Comparison of ENCODE assay signal across 20 cellular contexts in genomic region chr9:95447660-95448420, GRCh38.
DNase-seq lines count a peak whose midpoint lies in the region; ATAC-seq and TF ChIP-seq lines count a peak whose summit lies in the region.
"Had no signal": no experiment of that assay in that cellular context is flagged by ENCODE, and none has a peak within 500 bp of the region (broad histone marks: within the 10 kb centered on the region; RNA-seq: fewer than 3 reads in every experiment).

No MANE protein-coding gene starts in this region.

- no peak for TF ChIP-seq CTCF in WTC11 (IDR thresholded peaks at IDR 0.05)
- TF ChIP-seq CTCF in stomach (IDR thresholded peaks at IDR 0.05), result no peak

- peaks cover 51% of the 10 kb centered on the region for H3K4me1 Mint-ChIP-seq in WTC11

- H2AFZ ChIP-seq in Karpas-422 (ENCODE audit: low read length), result no peak overlapping the region

- intact Hi-C loops in stomach (cut with DNase I; ENCODE audit: low total_unique reads), result no loop called here

- no peak overlapping the region for H3K4me2 ChIP-seq in Karpas-422 (ENCODE audit: low read depth, low read length, poor library complexity, severe bottlenecking)

- peak; percentile 79 for ATAC-seq in WTC11
- ATAC-seq in GM21390 (IDR thresholded peaks at IDR 0.05; ENCODE audit: unreplicated experiment), result no peak
- ATAC-seq: activated naive CD8-positive, alpha-beta T cell treated with anti-CD3 and anti-CD28 coated beads, Interleukin-2, amount 50 U/mL, for 24 hours; pancreas had no signal

- no peaks in the 10 kb centered on the region for H3K27me3 ChIP-seq in HUES6 (ENCODE audit: control insufficient read depth, insufficient read depth, low read length)
- H3K27me3 ChIP-seq in stomach, result no peaks in the 10 kb centered on the region
- no peaks in the 10 kb centered on the region for H3K27me3 ChIP-seq in Karpas-422 (ENCODE audit: low read length)
- H3K27me3 ChIP-seq: pancreas, testis had no signal

- H3K79me2 ChIP-seq in Karpas-422 (ENCODE audit: low read length), result no peaks in the 10 kb centered on the region

- H3K9me3 Mint-ChIP-seq in WTC11, result no peaks in the 10 kb centered on the region
- H3K9me3 Mint-ChIP-seq: activated CD4-positive, alpha-beta memory T cell treated with anti-CD3 and anti-CD28 coated beads for 36 hours; activated naive CD8-positive, alpha-beta T cell treated with anti-CD3 and anti-CD28 coated beads, Interleukin-2, amount 50 U/mL, for 24 hours; activated T-helper 1 cell treated with anti-CD3 and anti-CD28 coated beads, Interleukin-12 subunit alpha, Interleukin-12 subunit beta, Interleukin-2, Interleukin-4 antibody, amounts not matched to agents 30 ng/mL and 10 ng/mL and 1 ng/mL, durations not matched to agents 14 hours and 24 hours and 36 hours had no signal

- H3K36me3 ChIP-seq in HUES6 (ENCODE audit: control insufficient read depth, insufficient read depth, low read length) (peaks cover 75% of the 10 kb centered on the region), stomach (peaks cover 48 to 89% (median 86%) of the 10 kb centered on the region in 4 donors), Karpas-422 (ENCODE audit: insufficient read depth, low read length) (no peaks in the 10 kb centered on the region)

- H3K27ac ChIP-seq in HUES6 (ENCODE audit: low read depth, low read length), result peak overlapping the region; percentile 63; the same call in 1 of the 2 replicates
- peak overlapping the region in 4 of 5 donors; percentile 16 to 66 (median 24) for H3K27ac ChIP-seq in stomach
- H3K27ac ChIP-seq in Karpas-422 (ENCODE audit: low read length), result no peak overlapping the region
- H3K27ac ChIP-seq: C4-2B, pancreas, VCaP had no signal

- DNase-seq in WTC11 (ENCODE audit: low spot score) (peak; percentile 69), iPS-NIHi11 (ENCODE audit: low spot score) (peak; percentile 73), stomach (no peak), OCI-M2 (lab: John Stamatoyannopoulos, UW; ENCODE audit: unreplicated experiment) (no peak), Karpas-422 (no peak)
- DNase-seq: activated CD4-positive, alpha-beta memory T cell treated with anti-CD3 and anti-CD28 coated beads for 36 hours; activated naive CD8-positive, alpha-beta T cell treated with anti-CD3 and anti-CD28 coated beads, Interleukin-2, amount 50 U/mL, for 24 hours; effector CD4-positive, alpha-beta T cell; HCEC 1CT; Kasumi-1; NCI-H1436 treated with DMSO at 0.1 percent for 48 hours; NCI-H2227 treated with DMSO at 0.1 percent for 48 hours; stimulated activated CD4-positive, alpha-beta T cell treated with anti-CD3 and anti-CD28 coated beads, Interleukin-4, amount 100 ng/mL, for 24 hours; testis had no signal

- no peak for TF ChIP-seq POLR2A in stomach (IDR thresholded peaks at IDR 0.05)

- peak overlapping the region; percentile 62; the same call in 1 of the 2 replicates for H3K27ac Mint-ChIP-seq in WTC11
- H3K27ac Mint-ChIP-seq: activated CD4-positive, alpha-beta memory T cell treated with anti-CD3 and anti-CD28 coated beads for 36 hours; activated naive CD8-positive, alpha-beta T cell treated with anti-CD3 and anti-CD28 coated beads, Interleukin-2, amount 50 U/mL, for 24 hours; activated T-helper 1 cell treated with anti-CD3 and anti-CD28 coated beads, Interleukin-12 subunit alpha, Interleukin-12 subunit beta, Interleukin-2, Interleukin-4 antibody, amounts not matched to agents 30 ng/mL and 10 ng/mL and 1 ng/mL, durations not matched to agents 14 hours and 24 hours and 36 hours had no signal

- no peaks in the 10 kb centered on the region for H4K20me1 ChIP-seq in Karpas-422 (ENCODE audit: insufficient read depth, low read depth, low read length)

- peak overlapping the region; percentile 64 for H3K9ac ChIP-seq in HUES6 (ENCODE audit: low read length)
- no peak overlapping the region for H3K9ac ChIP-seq in Karpas-422 (ENCODE audit: low read length)

- peaks cover 58% of the 10 kb centered on the region for H3K36me3 Mint-ChIP-seq in WTC11

- no peaks in the 10 kb centered on the region for H3K27me3 Mint-ChIP-seq in WTC11 (ENCODE audit: low read depth)
- H3K27me3 Mint-ChIP-seq: activated CD4-positive, alpha-beta memory T cell treated with anti-CD3 and anti-CD28 coated beads for 36 hours; activated naive CD8-positive, alpha-beta T cell treated with anti-CD3 and anti-CD28 coated beads, Interleukin-2, amount 50 U/mL, for 24 hours had no signal

- CTCF ChIA-PET in WTC11 (lab: Charles Lee), result interaction anchor here (1.4 to 1.7 kb wide), 2 partner anchors 15 to 112 kb away, joined by 4 to 5 read pairs; no protein-coding TSS in a partner anchor

- POLR2A ChIA-PET in WTC11 (lab: Charles Lee), result no interaction called here

- H3K4me3 ChIP-seq in HUES6 (ENCODE audit: low read depth, low read length), result no peak overlapping the region
- H3K4me3 ChIP-seq in stomach, result no peak overlapping the region
- no peak overlapping the region for H3K4me3 ChIP-seq in Karpas-422 (ENCODE audit: low read length)
- H3K4me3 ChIP-seq: pancreas, testis had no signal

- H3K9me3 ChIP-seq in HUES6 (ENCODE audit: control insufficient read depth, insufficient read depth, low read depth, low read length), result no peaks in the 10 kb centered on the region
- H3K9me3 ChIP-seq in stomach, result no peaks in the 10 kb centered on the region
- no peaks in the 10 kb centered on the region for H3K9me3 ChIP-seq in Karpas-422 (ENCODE audit: low read length)
- H3K9me3 ChIP-seq: pancreas, testis had no signal

- no peaks in the 10 kb centered on the region for H3K9me2 ChIP-seq in Karpas-422 (replicated peaks; ENCODE audit: insufficient read depth, low read length)

- WGBS in stomach, 5 donors, result 76 to 87% (median 82%) methylated on average over 23 of the region's 23 CpGs

- H3K4me3 Mint-ChIP-seq in WTC11, result no peak overlapping the region
- H3K4me3 Mint-ChIP-seq: activated CD4-positive, alpha-beta memory T cell treated with anti-CD3 and anti-CD28 coated beads for 36 hours; activated naive CD8-positive, alpha-beta T cell treated with anti-CD3 and anti-CD28 coated beads, Interleukin-2, amount 50 U/mL, for 24 hours; activated T-helper 1 cell treated with anti-CD3 and anti-CD28 coated beads, Interleukin-12 subunit alpha, Interleukin-12 subunit beta, Interleukin-2, Interleukin-4 antibody, amounts not matched to agents 30 ng/mL and 10 ng/mL and 1 ng/mL, durations not matched to agents 14 hours and 24 hours and 36 hours had no signal

- H3K4me1 ChIP-seq in HUES6 (ENCODE audit: control insufficient read depth, insufficient read depth, low read length) (peaks cover 51% of the 10 kb centered on the region), stomach (peaks cover 0 to 30% (median 1%) of the 10 kb centered on the region in 4 donors), Karpas-422 (ENCODE audit: low read length) (no peaks in the 10 kb centered on the region)
- H3K4me1 ChIP-seq: pancreas had no signal

- no peak for TF ChIP-seq EP300 in stomach (IDR thresholded peaks at IDR 0.05)

TF ChIP-seq in WTC11, 78 proteins besides CTCF, POLR2A, EP300 and RAD21 (continues in another document):
- TF ChIP-seq FOXJ3 (CRISPR knock-in tag; IDR thresholded peaks at IDR 0.05; ENCODE audit: borderline replicate concordance) (no peak), USF2 (CRISPR knock-in tag; IDR thresholded peaks at IDR 0.05) (no peak), EMX1 (CRISPR knock-in tag; IDR thresholded peaks at IDR 0.05) (no peak), MAX (CRISPR knock-in tag; IDR thresholded peaks at IDR 0.05) (0 out of 2 replicates have a peak, but pooled peaks have one; percentile 43), ETV6 (CRISPR knock-in tag; IDR thresholded peaks at IDR 0.05) (peak; percentile 87), SP1 (CRISPR knock-in tag; conservative IDR thresholded peaks at IDR 0.05) (peak; percentile 55), NR1H2 (CRISPR knock-in tag; IDR thresholded peaks at IDR 0.05) (no peak), STAT6 (CRISPR knock-in tag; conservative IDR thresholded peaks at IDR 0.05; ENCODE audit: low read depth) (no peak)

Comparison
In these comparisons a context has a peak if more than half of its experiments do, and no peak if none do; other contexts are left out.
1. DNase-seq: peak in WTC11 (single experiment) and iPS-NIHi11 (single experiment); none in stomach (single experiment), OCI-M2 (single experiment) and Karpas-422 (single experiment).